1 cellular context compared by ENCODE assay signal in genomic region chr7:29915481-29916215, GRCh38.
TF ChIP-seq lines count a peak whose summit lies in the region.

No MANE protein-coding gene starts in this region.

TF ChIP-seq in GM23338, 12 proteins besides CTCF, POLR2A, EP300 and RAD21 (continued from another document):
- TF ChIP-seq REST (IDR thresholded peaks at IDR 0.05; ENCODE audit: unreplicated experiment) (no peak), ZNF114 (CRISPR knock-in tag; IDR thresholded peaks at IDR 0.05) (no peak), EZH2 (IDR thresholded peaks at IDR 0.05; ENCODE audit: low read depth, unreplicated experiment) (no peak)
TF ChIP-seq in GM23338: peak in this region for 0.
